20 cellular contexts compared by ENCODE assay signal in genomic region chr7:148473694-148474222, GRCh38.
A peak's percentile ranks its signal among the peaks of the same experiment; 100 is the strongest.
DNase-seq lines count a peak whose midpoint lies in the region; ATAC-seq, FAIRE-seq and TF ChIP-seq lines count a peak whose summit lies in the region.
"Had no signal": no experiment of that assay in that cellular context is flagged by ENCODE, and none has a peak within 500 bp of the region (broad histone marks: within the 10 kb centered on the region; RNA-seq: fewer than 3 reads in every experiment).

No MANE protein-coding gene starts in this region.

- H3K27ac Mint-ChIP-seq in neural crest cell (ENCODE audit: unreplicated experiment) (peak overlapping the region; percentile 81), Caco-2 (ENCODE audit: unreplicated experiment) (no peak overlapping the region)
- H3K27ac Mint-ChIP-seq: CD4-positive, alpha-beta T cell had no signal

- no peaks in the 10 kb centered on the region for H3K36me3 Mint-ChIP-seq in neural crest cell (ENCODE audit: low read depth)
- H3K36me3 Mint-ChIP-seq in Caco-2 (ENCODE audit: insufficient read depth, unreplicated experiment) = no peaks in the 10 kb centered on the region
- H3K36me3 Mint-ChIP-seq: IgD-negative memory B cell had no signal

- no peak overlapping the region for H3K9ac ChIP-seq in HepG2 (ENCODE audit: insufficient read depth, low read depth, low read length)

- intact Hi-C loops in HepG2 (cut with micrococcal nuclease; ENCODE audit: unreplicated experiment) = no loop called here
- intact Hi-C loops in Caco-2 (cut with micrococcal nuclease; ENCODE audit: unreplicated experiment) = no loop called here

- no peaks in the 10 kb centered on the region for H3K9me3 Mint-ChIP-seq in neural crest cell
- H3K9me3 Mint-ChIP-seq in Caco-2 (ENCODE audit: unreplicated experiment) = no peaks in the 10 kb centered on the region
- H3K9me3 Mint-ChIP-seq: CD4-positive, alpha-beta T cell had no signal

- no peaks in the 10 kb centered on the region for H3K9me3 ChIP-seq in HepG2 (ENCODE audit: low read length)
- no peaks in the 10 kb centered on the region for H3K9me3 ChIP-seq in osteoblast (ENCODE audit: low read depth, low read length)
- H3K9me3 ChIP-seq in Caco-2 = no peaks in the 10 kb centered on the region

- DNase-seq in HepG2 (ENCODE audit: low spot score) (no peak), neural crest cell (ENCODE audit: low read depth, low spot score) (no peak), osteoblast (ENCODE audit: insufficient read length, low spot score, missing footprints) (peak; percentile 63), NCI-H2227 treated with DMSO at 0.1 percent for 48 hours (lab: John Stamatoyannopoulos, UW) (no peak), Caco-2 (no peak)
- DNase-seq: ACHN; AML-193; Calu3; CD4-positive, alpha-beta T cell; DMS79 treated with DMSO at 0.1 percent for 48 hours; GF-D8; GOT3; KG1 had no signal

- H3K36me3 ChIP-seq in HepG2 (replicated peaks in 1 of 2; ENCODE audit: control insufficient read depth in 1 of 2, insufficient read depth in 2 of 2, low read length in 2 of 2) (no peaks in the 10 kb centered on the region), osteoblast (ENCODE audit: insufficient read depth, low read length) (no peaks in the 10 kb centered on the region), Caco-2 (ENCODE audit: control insufficient read depth, insufficient read depth, low read length) (no peaks in the 10 kb centered on the region)

- TF ChIP-seq EP300 in HepG2 (IDR thresholded peaks at IDR 0.05; ENCODE audit: low read depth in 2 of 2, low read length in 2 of 2) = no peak
- TF ChIP-seq EP300 in HepG2 (CRISPR knock-in tag; IDR thresholded peaks at IDR 0.05; ENCODE audit: borderline replicate concordance) = no peak

- H3K4me2 ChIP-seq in HepG2 (ENCODE audit: low read depth, low read length) (no peak overlapping the region), osteoblast (ENCODE audit: insufficient read depth, low read length) (no peak overlapping the region)

- peaks cover 36% of the 10 kb centered on the region for H3K4me1 ChIP-seq in HepG2 (ENCODE audit: insufficient read depth, low read length)
- no peaks in the 10 kb centered on the region for H3K4me1 ChIP-seq in osteoblast (ENCODE audit: insufficient read depth, low read length)
- H3K4me1 ChIP-seq in Caco-2 = no peaks in the 10 kb centered on the region

- no peak overlapping the region for H3K27ac ChIP-seq in HepG2 (ENCODE audit: extremely low read length, insufficient read depth, low read length)
- H3K27ac ChIP-seq in osteoblast (ENCODE audit: low read depth, low read length) = no peak overlapping the region
- H3K27ac ChIP-seq: C4-2B had no signal

- H4K20me1 ChIP-seq in HepG2 (ENCODE audit: insufficient read depth, low read length) (no peaks in the 10 kb centered on the region), osteoblast (ENCODE audit: insufficient read depth, low read length) (no peaks in the 10 kb centered on the region)

- in situ Hi-C loops in HepG2 (cut with HindIII; ENCODE audit: extremely low pct_ligation_motif_present, low pct_unique_long_range_greater_than_20kb) = no loop called here

- H3K4me1 Mint-ChIP-seq in neural crest cell = peaks cover 31% of the 10 kb centered on the region
- H3K4me1 Mint-ChIP-seq in Caco-2 (ENCODE audit: low read depth, unreplicated experiment) = peaks cover 6% of the 10 kb centered on the region

- no peak for TF ChIP-seq RAD21 in HepG2 (CRISPR knock-in tag; IDR thresholded peaks at IDR 0.05)

- BruUV-seq in HepG2 (replicated peaks; lab: Mats Ljungman, UMichigan) (no TSS peak), Caco-2 (replicated peaks; lab: Mats Ljungman, UMichigan) (no TSS peak)

- 33% methylated on average over 10 of the region's 12 CpGs for WGBS in HepG2 (ENCODE audit: low lambda C conversion rate)

- H3K27me3 Mint-ChIP-seq in neural crest cell (ENCODE audit: low read depth) = peaks cover 3% of the 10 kb centered on the region
- H3K27me3 Mint-ChIP-seq in Caco-2 (ENCODE audit: insufficient read depth, unreplicated experiment) = no peaks in the 10 kb centered on the region

- POLR2A ChIA-PET in HepG2 (lab: Yijun Ruan, JAX) = no interaction called here
- POLR2A ChIA-PET in Caco-2 (lab: Charles Lee) = no interaction called here

- H3K79me2 ChIP-seq in HepG2 (ENCODE audit: insufficient read depth, low read length) = no peaks in the 10 kb centered on the region
- no peaks in the 10 kb centered on the region for H3K79me2 ChIP-seq in osteoblast (ENCODE audit: insufficient read depth, low read length)

- FAIRE-seq in HepG2 (lab: Jason Lieb, UNC) = no peak
- FAIRE-seq: A204.1, GM12878, HTR-8/SVneo had no signal

- H3K27me3 ChIP-seq in HepG2 (ENCODE audit: control insufficient read depth in 1 of 2, insufficient read depth in 2 of 2, low read length in 2 of 2) (no peaks in the 10 kb centered on the region), osteoblast (ENCODE audit: insufficient read depth, low read length) (no peaks in the 10 kb centered on the region), Caco-2 (replicated peaks; ENCODE audit: control insufficient read depth, insufficient read depth, low read length) (no peaks in the 10 kb centered on the region)

- ATAC-seq in HepG2 (no peak), HG02798 (IDR thresholded peaks at IDR 0.05; ENCODE audit: poor library complexity, unreplicated experiment) (no peak), HG02885 (IDR thresholded peaks at IDR 0.05; ENCODE audit: poor library complexity, unreplicated experiment) (no peak)
- ATAC-seq: GM12878 had no signal

- H2AFZ ChIP-seq in HepG2 (ENCODE audit: low read length) = peak overlapping the region; percentile 36
- no peak overlapping the region for H2AFZ ChIP-seq in osteoblast (ENCODE audit: low read length)

- TF ChIP-seq CTCF in HepG2 (CRISPR knock-in tag; IDR thresholded peaks at IDR 0.05) (no peak), neural crest cell (conservative IDR thresholded peaks at IDR 0.05) (no peak), osteoblast (IDR thresholded peaks at IDR 0.05; ENCODE audit: extremely low read depth, low read depth, low read length) (no peak), Caco-2 (IDR thresholded peaks at IDR 0.05; ENCODE audit: insufficient read depth in 1 of 2, low read depth in 1 of 2, low read length in 1 of 2, severe bottlenecking in 1 of 2, unreplicated experiment in 1 of 2) (no peak)

- CTCF ChIA-PET in HepG2 (lab: Yijun Ruan, JAX; ENCODE audit: low intra/inter-chr PET ratio, low total read pairs) = no interaction called here
- CTCF ChIA-PET in Caco-2 (lab: Charles Lee) = interaction anchor here (0.5 kb wide), 1 partner anchor 215 kb away, joined by 5 read pairs; no protein-coding TSS in a partner anchor

- H3K4me3 Mint-ChIP-seq in neural crest cell (no peak overlapping the region), Caco-2 (ENCODE audit: unreplicated experiment) (no peak overlapping the region)
- H3K4me3 Mint-ChIP-seq: CD4-positive, alpha-beta T cell; IgD-negative memory B cell had no signal

- no peak overlapping the region for H3K4me3 ChIP-seq in HepG2 (replicated peaks in 1 of 3; ENCODE audit: insufficient read depth in 1 of 3, low read depth in 2 of 3, low read length in 3 of 3)
- H3K4me3 ChIP-seq in osteoblast (ENCODE audit: insufficient read depth, low read length) = no peak overlapping the region
- no peak overlapping the region for H3K4me3 ChIP-seq in Caco-2 (ENCODE audit: low read depth, low read length)
- H3K4me3 ChIP-seq: GM12878 had no signal

- no peak for TF ChIP-seq POLR2A in HepG2 (IDR thresholded peaks at IDR 0.05; ENCODE audit: insufficient read depth in 1 of 2, low read depth in 2 of 2, low read length in 2 of 2)
